In the genomic region with DNA sequence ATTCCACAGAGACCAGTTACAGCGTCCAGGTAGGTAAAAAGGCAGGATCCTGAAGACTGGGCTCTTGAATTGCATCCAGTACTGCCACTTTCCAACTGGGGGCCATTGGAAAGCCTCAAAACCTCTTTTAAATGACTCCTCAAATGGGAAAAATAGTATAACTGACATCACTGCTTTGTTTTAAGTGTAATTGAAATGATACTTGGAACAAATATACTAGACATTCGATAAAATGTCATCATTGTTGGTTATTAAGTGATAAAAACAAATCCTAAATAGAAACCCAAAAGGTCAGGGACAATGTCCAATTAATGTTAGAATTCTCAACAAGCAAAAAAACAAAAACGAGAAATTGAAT, we compare ENCODE assay signal across 11 cellular contexts. TPM values are rescaled to one million over a fixed set of nuclear protein-coding genes. Genes with fewer than 3 reads are reported as not detected.
DNase-seq lines count a peak whose midpoint lies in the region; ATAC-seq and TF ChIP-seq lines count a peak whose summit lies in the region.
"Had no signal": no experiment of that assay in that cellular context is flagged by ENCODE, and none has a peak within 500 bp of the region (broad histone marks: within the 10 kb centered on the region; RNA-seq: fewer than 3 reads in every experiment).

No MANE protein-coding gene starts in this region.

- POLR2A ChIA-PET in CD4-positive, alpha-beta T cell (lab: Charles Lee): interaction anchor here (0.7 to 6.0 kb wide), 5 partner anchors 10 to 105 kb away, joined by 3 to 135 read pairs (median 3); a partner anchor contains a TSS

- H3K9ac ChIP-seq in OCI-LY3 (ENCODE audit: low read length): no peak overlapping the region; the same call in 1 of the 2 replicates

- peaks cover 32% of the 10 kb centered on the region for H4K20me1 ChIP-seq in OCI-LY3 (ENCODE audit: insufficient read depth, low read length)

- H3K36me3 Mint-ChIP-seq in CD4-positive, alpha-beta T cell (ENCODE audit: low read depth): peaks cover 26% of the 10 kb centered on the region
- peaks cover 28% of the 10 kb centered on the region for H3K36me3 Mint-ChIP-seq in effector memory CD8-positive, alpha-beta T cell (ENCODE audit: insufficient read depth)
- peaks cover 2% of the 10 kb centered on the region for H3K36me3 Mint-ChIP-seq in neural crest cell (ENCODE audit: low read depth)

- H3K9me3 Mint-ChIP-seq in CD4-positive, alpha-beta T cell: no peaks in the 10 kb centered on the region
- H3K9me3 Mint-ChIP-seq in effector memory CD8-positive, alpha-beta T cell: no peaks in the 10 kb centered on the region
- H3K9me3 Mint-ChIP-seq in neural crest cell: no peaks in the 10 kb centered on the region

- peak overlapping the region; percentile 85 for H3K4me3 Mint-ChIP-seq in CD4-positive, alpha-beta T cell
- H3K4me3 Mint-ChIP-seq in effector memory CD8-positive, alpha-beta T cell: peak overlapping the region; percentile 15 to 97
- peak overlapping the region; percentile 86 for H3K4me3 Mint-ChIP-seq in neural crest cell

- no peaks in the 10 kb centered on the region for H3K27me3 Mint-ChIP-seq in CD4-positive, alpha-beta T cell
- peaks cover 7 to 10% of the 10 kb centered on the region in 2 donors for H3K27me3 Mint-ChIP-seq in effector memory CD8-positive, alpha-beta T cell
- no peaks in the 10 kb centered on the region for H3K27me3 Mint-ChIP-seq in neural crest cell (ENCODE audit: low read depth)

- peaks cover 38% of the 10 kb centered on the region for H3K4me1 Mint-ChIP-seq in CD4-positive, alpha-beta T cell (ENCODE audit: low read depth)
- peaks cover 24 to 39% of the 10 kb centered on the region in 2 donors for H3K4me1 Mint-ChIP-seq in effector memory CD8-positive, alpha-beta T cell (ENCODE audit: low read depth in 2 of 2)
- H3K4me1 Mint-ChIP-seq in neural crest cell: peaks cover 50% of the 10 kb centered on the region

- ATAC-seq in CD4-positive, alpha-beta T cell (ENCODE audit: poor library complexity): no peak
- ATAC-seq in effector memory CD8-positive, alpha-beta T cell (replicated peaks): no peak
- no peak for ATAC-seq in GM21619 (IDR thresholded peaks at IDR 0.05; ENCODE audit: unreplicated experiment)

- intact Hi-C loops in CD4-positive, alpha-beta T cell (cut with DNase I, micrococcal nuclease): loop anchor here (5.0 kb wide), 1 partner anchor 37 kb away; no protein-coding TSS in a partner anchor

- H3K27me3 ChIP-seq in CD4-positive, alpha-beta T cell (ENCODE audit: control insufficient read depth, insufficient read depth, low read length): no peaks in the 10 kb centered on the region
- H3K27me3 ChIP-seq in OCI-LY3 (ENCODE audit: low read depth, low read length): peaks cover 9% of the 10 kb centered on the region; the same call in 1 of the 2 replicates

- TF ChIP-seq CTCF in CD4-positive, alpha-beta T cell (IDR thresholded peaks at IDR 0.05): no peak
- no peak for TF ChIP-seq CTCF in OCI-LY3 (IDR thresholded peaks at IDR 0.05; ENCODE audit: low read depth, low read length)
- TF ChIP-seq CTCF in neural crest cell (conservative IDR thresholded peaks at IDR 0.05): no peak

- H3K4me1 ChIP-seq in OCI-LY3 (ENCODE audit: low read length): peaks cover 53% of the 10 kb centered on the region

- CTCF ChIA-PET in CD4-positive, alpha-beta T cell (lab: Charles Lee): interaction anchor here (1.5 kb wide), 1 partner anchor 108 kb away, joined by 6 read pairs; no protein-coding TSS in a partner anchor

- peaks cover 28% of the 10 kb centered on the region for H3K36me3 ChIP-seq in OCI-LY3 (replicated peaks; ENCODE audit: low read depth, low read length)

- peak overlapping the region; percentile 53 for H3K4me2 ChIP-seq in OCI-LY3 (ENCODE audit: low read length)

- H3K9me3 ChIP-seq in CD4-positive, alpha-beta T cell (ENCODE audit: control insufficient read depth, low read length): no peaks in the 10 kb centered on the region
- H3K9me3 ChIP-seq in OCI-LY3 (ENCODE audit: insufficient read depth, low read length): no peaks in the 10 kb centered on the region

- peak overlapping the region; percentile 55; the same call in 1 of the 2 replicates for H3K4me3 ChIP-seq in OCI-LY3 (ENCODE audit: low read length)

- H3K79me2 ChIP-seq in OCI-LY3 (ENCODE audit: low read length): peaks cover 37% of the 10 kb centered on the region

- no peak for DNase-seq in CD4-positive, alpha-beta T cell
- no peak for DNase-seq in effector memory CD8-positive, alpha-beta T cell
- no peak for DNase-seq in neural crest cell (ENCODE audit: low read depth, low spot score)
- DNase-seq in NCI-H446 treated with DMSO at 0.1 percent for 48 hours (lab: John Stamatoyannopoulos, UW): no peak
- DNase-seq in activated gamma-delta T cell treated with Interleukin-2 at 50 U/mL for 16 hours: no peak
- DNase-seq in globus pallidus (ENCODE audit: low spot score): no peak
- DNase-seq: activated effector memory CD4-positive, alpha-beta T cell treated with Interleukin-2 at 50 U/mL for 16 hours; stimulated activated CD8-positive, alpha-beta memory T cell treated with anti-CD3 and anti-CD28 coated beads, Interleukin-4, amount 100 ng/mL, for 48 hours; T-helper 9 cell had no signal

- H2AFZ ChIP-seq in OCI-LY3 (ENCODE audit: low read depth, low read length): no peak overlapping the region

- no peak overlapping the region for H3K27ac ChIP-seq in CD4-positive, alpha-beta T cell (ENCODE audit: low read depth, low read length)
- H3K27ac ChIP-seq in OCI-LY3 (ENCODE audit: low read length): no peak overlapping the region

- H3K27ac Mint-ChIP-seq in CD4-positive, alpha-beta T cell: peak overlapping the region; percentile 64
- no peak overlapping the region for H3K27ac Mint-ChIP-seq in effector memory CD8-positive, alpha-beta T cell
- peak overlapping the region; percentile 63 for H3K27ac Mint-ChIP-seq in neural crest cell (ENCODE audit: unreplicated experiment)

RNA-seq across cellular contexts. Expression of a gene that starts 1.2 kb away (rescaled TPM):
- total RNA-seq in CD4-positive, alpha-beta T cell: 100 to 1,000 TPM; 179 to 181 TPM
- 346 and 357 TPM in 2 replicates for total RNA-seq in neural crest cell

RNA-seq across cellular contexts. Expression of a gene that starts 29.2 kb away (rescaled TPM):
- 10 to 100 TPM; 76.6 to 78.6 TPM for total RNA-seq in CD4-positive, alpha-beta T cell
- 25.4 and 26.2 TPM in 2 replicates for total RNA-seq in neural crest cell

Comparison
In these comparisons a context has a peak if more than half of its experiments do, and no peak if none do; other contexts are left out.
1. H3K27ac Mint-ChIP-seq: peak in CD4-positive, alpha-beta T cell (single experiment) and neural crest cell (single experiment); none in effector memory CD8-positive, alpha-beta T cell (0 of 2).
2. Peak in every context shown above with its lines, with median percentiles within 50 percentile points of each other: H3K4me3 Mint-ChIP-seq.